In genomic region chr22:17257091-17257490, GRCh38 we compare ENCODE assay signal across 1 cellular context.
TF ChIP-seq lines count a peak whose summit lies in the region.

No MANE protein-coding gene starts in this region.

TF ChIP-seq in H1, 55 proteins besides CTCF, POLR2A, EP300 and RAD21 (continued from another document):
- no peak for TF ChIP-seq CHD7 (IDR thresholded peaks at IDR 0.05; ENCODE audit: insufficient replicate concordance, low read length)
- no peak for TF ChIP-seq MAX (IDR thresholded peaks at IDR 0.05)
- TF ChIP-seq GTF2F1 (IDR thresholded peaks at IDR 0.05; ENCODE audit: borderline replicate concordance, low read depth, low read length), result no peak
- no peak for TF ChIP-seq KDM4A (IDR thresholded peaks at IDR 0.05; ENCODE audit: low read depth, low read length, severe bottlenecking)
- TF ChIP-seq SP4 (IDR thresholded peaks at IDR 0.05; ENCODE audit: low read length), result no peak
- TF ChIP-seq, protein P1, sequence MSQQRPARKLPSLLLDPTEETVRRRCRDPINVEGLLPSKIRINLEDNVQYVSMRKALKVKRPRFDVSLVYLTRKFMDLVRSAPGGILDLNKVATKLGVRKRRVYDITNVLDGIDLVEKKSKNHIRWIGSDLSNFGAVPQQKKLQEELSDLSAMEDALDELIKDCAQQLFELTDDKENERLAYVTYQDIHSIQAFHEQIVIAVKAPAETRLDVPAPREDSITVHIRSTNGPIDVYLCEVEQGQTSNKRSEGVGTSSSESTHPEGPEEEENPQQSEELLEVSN (IDR thresholded peaks at IDR 0.05), result no peak
- TF ChIP-seq RBBP5 (IDR thresholded peaks at IDR 0.05; ENCODE audit: borderline replicate concordance, low read depth, low read length), result no peak
- no peak for TF ChIP-seq BACH1 (IDR thresholded peaks at IDR 0.05; ENCODE audit: low read length)
- no peak for TF ChIP-seq HDAC2 (IDR thresholded peaks at IDR 0.05; ENCODE audit: borderline replicate concordance in 1 of 2, low read depth in 2 of 2, low read length in 2 of 2)
- TF ChIP-seq CREB1 (IDR thresholded peaks at IDR 0.05), result no peak
- TF ChIP-seq, protein P2, sequence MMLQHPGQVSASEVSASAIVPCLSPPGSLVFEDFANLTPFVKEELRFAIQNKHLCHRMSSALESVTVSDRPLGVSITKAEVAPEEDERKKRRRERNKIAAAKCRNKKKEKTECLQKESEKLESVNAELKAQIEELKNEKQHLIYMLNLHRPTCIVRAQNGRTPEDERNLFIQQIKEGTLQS (IDR thresholded peaks at IDR 0.05; ENCODE audit: insufficient read depth, low read depth, low read length), result no peak
- no peak for TF ChIP-seq PHF8 (conservative IDR thresholded peaks at IDR 0.05; ENCODE audit: low read depth, low read length)
- TF ChIP-seq POU5F1 (IDR thresholded peaks at IDR 0.05; ENCODE audit: low read depth, low read length), result no peak
